In genomic region chr2:37558622-37559021, GRCh38 we compare ENCODE assay signal across 10 cellular contexts.
DNase-seq lines count a peak whose midpoint lies in the region; ATAC-seq and FAIRE-seq lines count a peak whose summit lies in the region.
"Had no signal": no experiment of that assay in that cellular context is flagged by ENCODE, and none has a peak within 500 bp of the region (broad histone marks: within the 10 kb centered on the region; RNA-seq: fewer than 3 reads in every experiment).

No MANE protein-coding gene starts in this region.

- ATAC-seq in GM18499 (IDR thresholded peaks at IDR 0.05; ENCODE audit: insufficient read depth, unreplicated experiment) (peak; percentile 49), GM21526 (IDR thresholded peaks at IDR 0.05; ENCODE audit: low FRiP score, unreplicated experiment) (peak; percentile 66), HG03571 (IDR thresholded peaks at IDR 0.05; ENCODE audit: unreplicated experiment) (peak; percentile 68), left ventricle myocardium superior (peak; percentile 65), HG03280 (IDR thresholded peaks at IDR 0.05; ENCODE audit: unreplicated experiment) (no peak)

- no peak for DNase-seq in left ventricle myocardium superior
- no peak for DNase-seq in RCC 7860 (ENCODE audit: low spot score)
- no peak for DNase-seq in HuH-7 (ENCODE audit: low spot score)
- no peak for DNase-seq in NCI-H2171 treated with DMSO at 0.1 percent for 48 hours (lab: John Stamatoyannopoulos, UW)
- DNase-seq: activated CD4-positive, alpha-beta T cell treated with anti-CD3 and anti-CD28 coated beads, Interleukin-2, amount 50 U/mL, for 1 hour; mesenchymal stem cell had no signal

- intact Hi-C loops in left ventricle myocardium superior (cut with micrococcal nuclease) = no loop called here

- FAIRE-seq in RCC 7860 (lab: Jason Lieb, UNC) = no peak
